Comparison of ENCODE assay signal across 20 cellular contexts in the genomic region with DNA sequence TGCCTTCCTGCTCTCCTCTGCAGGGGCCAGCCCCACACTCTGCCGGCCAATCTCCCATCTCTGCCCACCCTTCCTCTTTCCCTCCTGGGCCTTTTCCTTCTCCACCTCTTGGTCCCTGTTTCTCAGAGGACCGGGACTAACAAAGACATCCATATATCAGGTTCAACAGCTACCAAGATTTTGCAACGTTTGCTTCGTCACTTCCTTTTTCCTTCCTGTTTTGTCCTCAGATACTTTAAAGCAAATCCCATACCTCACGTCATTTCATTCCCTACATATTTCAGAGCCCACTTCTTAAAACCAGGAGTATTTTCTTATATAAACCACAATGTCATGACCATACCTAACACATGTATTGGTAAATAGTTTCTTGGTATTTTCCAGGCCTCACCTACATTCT. TPM values are rescaled to one million over a fixed set of nuclear protein-coding genes. Genes with fewer than 3 reads are reported as not detected.
A peak's percentile ranks its signal among the peaks of the same experiment; 100 is the strongest.
DNase-seq lines count a peak whose midpoint lies in the region; TF ChIP-seq lines count a peak whose summit lies in the region.
"Had no signal": no experiment of that assay in that cellular context is flagged by ENCODE, and none has a peak within 500 bp of the region (broad histone marks: within the 10 kb centered on the region; RNA-seq: fewer than 3 reads in every experiment).

No MANE protein-coding gene starts in this region.

- TF ChIP-seq CTCF in left ventricle myocardium inferior (IDR thresholded peaks at IDR 0.05; ENCODE audit: borderline replicate concordance): no peak

- H3K27ac ChIP-seq in BLaER1 treated with 17β-estradiol and CSF1 and Interleukin-3, amounts not matched to agents 10 nM and 100 nM: peak overlapping the region; percentile 6 to 83 (median 74); a peak in 21 of 22 replicates
- no peak overlapping the region for H3K27ac ChIP-seq in left ventricle myocardium inferior (replicated peaks)
- no peak overlapping the region for H3K27ac ChIP-seq in effector memory CD4-positive, alpha-beta T cell (ENCODE audit: insufficient read depth, low read length, poor library complexity, severe bottlenecking)
- H3K27ac ChIP-seq: psoas muscle, vagina had no signal

- H3K4me3 ChIP-seq in BLaER1 treated with 17β-estradiol and CSF1 and Interleukin-3, amounts not matched to agents 10 nM and 100 nM: peak overlapping the region in 5 of 10 experiments; percentile 3 to 50 (median 38); a peak in 5 of 20 replicates
- no peak overlapping the region for H3K4me3 ChIP-seq in left ventricle myocardium inferior
- H3K4me3 ChIP-seq in effector memory CD4-positive, alpha-beta T cell (ENCODE audit: insufficient read depth, low read depth, low read length, poor library complexity, severe bottlenecking): no peak overlapping the region
- H3K4me3 ChIP-seq: psoas muscle, spleen, vagina had no signal

- no peaks in the 10 kb centered on the region for H4K20me1 ChIP-seq in BLaER1 treated with 17β-estradiol and CSF1 and Interleukin-3, amounts not matched to agents 10 nM and 100 nM

- peak; percentile 73 for DNase-seq in HT1080 (ENCODE audit: low read depth)
- peak; percentile 41 for DNase-seq in SW480 (ENCODE audit: low spot score)
- DNase-seq in glomerular endothelial cell (ENCODE audit: extremely low read depth, low read depth, low spot score): peak; percentile 85
- DNase-seq in left ventricle myocardium inferior: no peak
- DNase-seq in effector memory CD4-positive, alpha-beta T cell: no peak
- DNase-seq in kidney glomerular epithelial cell (lab: John Stamatoyannopoulos, UW): no peak
- DNase-seq in foreskin melanocyte: no peak
- DNase-seq: ACHN; activated T-cell treated with anti-CD3 and anti-CD28 coated beads, Interleukin-2, amount 50 U/mL, for 48 hours; CD8-positive, alpha-beta memory T cell; DND-41; hypothalamus; midbrain; NCI-H82; psoas muscle; SK-N-SH; spleen; T1000 had no signal

- peak overlapping the region in 6 of 11 experiments; percentile 41 to 61 (median 56); a peak in 10 of 22 replicates for H3K9ac ChIP-seq in BLaER1 treated with 17β-estradiol and CSF1 and Interleukin-3, amounts not matched to agents 10 nM and 100 nM
- H3K9ac ChIP-seq: SK-N-SH had no signal

- peaks cover 0 to 8% (median 0%) of the 10 kb centered on the region in 11 experiments; a peak in 2 of 22 replicates for H3K36me3 ChIP-seq in BLaER1 treated with 17β-estradiol and CSF1 and Interleukin-3, amounts not matched to agents 10 nM and 100 nM
- H3K36me3 ChIP-seq in left ventricle myocardium inferior: no peaks in the 10 kb centered on the region
- H3K36me3 ChIP-seq in effector memory CD4-positive, alpha-beta T cell (ENCODE audit: control insufficient read depth, insufficient read depth, low read length): no peaks in the 10 kb centered on the region
- H3K36me3 ChIP-seq: spleen, vagina had no signal

- H3K9me3 ChIP-seq in BLaER1 treated with 17β-estradiol and CSF1 and Interleukin-3, amounts not matched to agents 10 nM and 100 nM (replicated peaks in 1 of 11): peaks cover 9 to 43% (median 33%) of the 10 kb centered on the region in 11 experiments; a peak in 21 of 22 replicates
- H3K9me3 ChIP-seq in left ventricle myocardium inferior (replicated peaks): no peaks in the 10 kb centered on the region
- no peaks in the 10 kb centered on the region for H3K9me3 ChIP-seq in effector memory CD4-positive, alpha-beta T cell (ENCODE audit: control insufficient read depth, low read length)
- H3K9me3 ChIP-seq: psoas muscle, SK-N-SH, spleen, vagina had no signal

- H3K27me3 ChIP-seq in BLaER1 treated with 17β-estradiol and CSF1 and Interleukin-3, amounts not matched to agents 10 nM and 100 nM: no peaks in the 10 kb centered on the region
- H3K27me3 ChIP-seq in left ventricle myocardium inferior (ENCODE audit: low read depth): no peaks in the 10 kb centered on the region
- no peaks in the 10 kb centered on the region for H3K27me3 ChIP-seq in effector memory CD4-positive, alpha-beta T cell (replicated peaks; ENCODE audit: control insufficient read depth, insufficient read depth, low read length, poor library complexity, severe bottlenecking)
- H3K27me3 ChIP-seq: spleen, vagina had no signal

- H3K4me2 ChIP-seq in BLaER1 treated with 17β-estradiol and CSF1 and Interleukin-3, amounts not matched to agents 10 nM and 100 nM: peak overlapping the region; percentile 60 to 86 (median 79)
- H3K4me2 ChIP-seq: SK-N-SH had no signal

- peaks cover 26 to 62% (median 50%) of the 10 kb centered on the region in 10 experiments for H3K4me1 ChIP-seq in BLaER1 treated with 17β-estradiol and CSF1 and Interleukin-3, amounts not matched to agents 10 nM and 100 nM
- H3K4me1 ChIP-seq in left ventricle myocardium inferior: no peaks in the 10 kb centered on the region
- H3K4me1 ChIP-seq in effector memory CD4-positive, alpha-beta T cell (ENCODE audit: control insufficient read depth, insufficient read depth, low read length, poor library complexity, severe bottlenecking): no peaks in the 10 kb centered on the region
- H3K4me1 ChIP-seq: psoas muscle, vagina had no signal

- intact Hi-C loops in left ventricle myocardium inferior (cut with micrococcal nuclease): no loop called here

RNA-seq across cellular contexts. Expression of a gene that starts 7.3 kb away (rescaled TPM):
- 72.2 and 99.8 TPM in 2 replicates for total RNA-seq in HT1080 (2014; rRNA removed; shearing (Covaris generic))
- polyA plus RNA-seq in HT1080 (2015; cell fraction: cytosol; rRNA removed): 74.6 and 85.2 TPM in 2 replicates
- 83.0 and 95.3 TPM in 2 replicates for polyA plus RNA-seq in HT1080 (2015; cell fraction: nucleus; rRNA removed)
- total RNA-seq in glomerular endothelial cell (52.6 and 70.8 TPM in 2 replicates), left ventricle myocardium inferior (66.7 TPM)

RNA-seq across cellular contexts. Expression of a gene that starts 44.1 kb away (rescaled TPM):
- 18.1 and 22.9 TPM in 2 replicates for total RNA-seq in HT1080 (2014; rRNA removed; shearing (Covaris generic))
- polyA plus RNA-seq in HT1080 (2015; cell fraction: cytosol; rRNA removed): 19.3 and 22.5 TPM in 2 replicates
- polyA plus RNA-seq in HT1080 (2015; cell fraction: nucleus; rRNA removed): 39.3 and 45.7 TPM in 2 replicates
- total RNA-seq in glomerular endothelial cell (47.5 and 51.6 TPM in 2 replicates), left ventricle myocardium inferior (84.4 TPM)

Comparison
In these comparisons a context has a peak if more than half of its experiments do, and no peak if none do; other contexts are left out.
1. H3K27ac ChIP-seq: peak in BLaER1 treated with 17β-estradiol and CSF1 and Interleukin-3, amounts not matched to agents 10 nM and 100 nM (11 of 11); none in left ventricle myocardium inferior (single experiment) and effector memory CD4-positive, alpha-beta T cell (single experiment).
2. DNase-seq: peak in HT1080 (single experiment), SW480 (single experiment) and glomerular endothelial cell (single experiment); none in left ventricle myocardium inferior (single experiment), effector memory CD4-positive, alpha-beta T cell (0 of 3), kidney glomerular epithelial cell (single experiment) and foreskin melanocyte (single experiment).